Comparison of ENCODE assay signal across 8 cellular contexts in the genomic region with DNA sequence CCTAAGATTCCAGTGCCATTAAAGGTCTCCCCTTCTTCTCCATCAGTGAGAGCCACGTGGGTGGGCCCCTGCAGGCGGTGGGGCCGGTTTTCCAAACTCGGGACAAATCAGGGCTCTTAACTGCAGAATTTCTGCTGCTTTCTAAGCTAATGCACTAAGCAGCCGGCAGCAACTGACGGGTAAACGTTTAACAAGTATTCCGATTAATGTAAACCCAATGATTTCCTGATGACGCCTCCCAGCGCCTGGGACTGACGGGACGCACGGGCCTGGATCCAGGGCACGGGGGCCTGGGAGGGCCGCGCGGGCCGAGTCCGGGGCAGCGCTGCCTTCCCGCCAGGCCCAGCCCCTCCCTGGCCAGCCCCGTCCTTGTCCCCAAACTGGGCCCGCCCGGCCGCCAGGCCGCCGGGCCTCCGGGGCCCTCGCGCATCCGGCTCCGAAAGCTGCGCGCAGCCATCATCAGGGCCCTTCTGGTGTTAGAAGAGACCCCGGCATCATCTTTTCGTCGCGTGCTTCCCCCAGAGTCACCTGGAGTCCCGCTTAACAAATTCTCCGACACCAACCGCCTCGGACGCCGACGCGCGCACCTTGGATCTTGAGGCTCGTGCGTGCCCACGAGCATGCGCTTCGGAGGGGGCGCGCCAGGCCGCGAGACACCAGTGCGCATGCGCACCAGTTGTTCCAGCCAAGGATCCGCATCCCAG. TPM values are rescaled to one million over a fixed set of nuclear protein-coding genes. Genes with fewer than 3 reads are reported as not detected.
DNase-seq lines count a peak whose midpoint lies in the region; ATAC-seq, FAIRE-seq and TF ChIP-seq lines count a peak whose summit lies in the region.

A gene (minus strand): TSS at position 616 of the 704 bp plus-strand sequence. CDS start 1,812 bp downstream, outside the sequence.

- POLR2A ChIA-PET in GM10248 (lab: Yijun Ruan, JAX) = interaction anchor here (0.8 kb wide), 1 partner anchor 13 kb away, joined by 3 read pairs; a partner anchor contains a TSS

- H3K4me3 ChIP-seq in ascending aorta (peak within 1 kb of the TSS; percentile 62 to 76), right cardiac atrium (ENCODE audit: low read length) (peak within 1 kb of the TSS; percentile 70)

- peaks cover 0 to 4% of the 10 kb centered on the region in 2 donors for H3K36me3 ChIP-seq in ascending aorta

- CTCF ChIA-PET in GM10248 (lab: Yijun Ruan, JAX) = interaction anchor here (1.2 to 2.3 kb wide), 3 partner anchors 11 to 190 kb away, joined by 4 to 5 read pairs (median 4); no protein-coding TSS in a partner anchor

- WGBS in right cardiac atrium = under 1% methylated on average over 59 of the region's 59 CpGs

- H3K27me3 ChIP-seq in ascending aorta (no peaks in the 10 kb centered on the region), right cardiac atrium (ENCODE audit: control insufficient read depth, insufficient read depth) (no peaks in the 10 kb centered on the region)

- H3K9me3 ChIP-seq in ascending aorta (no peaks in the 10 kb centered on the region), right cardiac atrium (ENCODE audit: control insufficient read depth, low read length) (no peaks in the 10 kb centered on the region)

- TF ChIP-seq CTCF in GM10248 (IDR thresholded peaks at IDR 0.05; ENCODE audit: control extremely low read depth, extremely low read depth, low read depth, missing control alignments) (no peak), ascending aorta (IDR thresholded peaks at IDR 0.05) (no peak)

- H3K27ac ChIP-seq in ascending aorta (peak within 1 kb of the TSS; percentile 90 to 91), right cardiac atrium (ENCODE audit: low read length) (peak within 1 kb of the TSS; percentile 53)

- DNase-seq in GM10248 (ENCODE audit: extremely low spot score) (peak; percentile 91), NCI-H187 (lab: John Stamatoyannopoulos, UW) (peak; percentile 89), T-helper 9 cell (peak; percentile 72), ascending aorta (ENCODE audit: low spot score in 2 of 2) (peak; percentile 33 to 87), right cardiac atrium (peak; percentile 89 to 96 (median 95)), putamen (ENCODE audit: low spot score) (peak; percentile 88), urothelium cell line (ENCODE audit: low spot score) (peak; percentile 96)

- H3K4me1 ChIP-seq in ascending aorta (peaks cover 3 to 22% of the 10 kb centered on the region in 2 donors), right cardiac atrium (ENCODE audit: control insufficient read depth, insufficient read depth, low read length) (no peaks in the 10 kb centered on the region)

- ATAC-seq in HG02852 (IDR thresholded peaks at IDR 0.05; ENCODE audit: unreplicated experiment) = peak; percentile 67
- ATAC-seq in right cardiac atrium = peak; percentile 94 to 96

- intact Hi-C loops in ascending aorta (cut with DNase I) = loop anchor here (1.0 kb wide), 1 partner anchor 18 kb away; a partner anchor contains a TSS
- intact Hi-C loops in right cardiac atrium (cut with DNase I) = no loop called here

- FAIRE-seq in urothelium cell line (lab: Jason Lieb, UNC) = peak; percentile 30

RNA-seq across cellular contexts. Expression of the gene that starts here (rescaled TPM):
- total RNA-seq in ascending aorta (23.9 TPM), right cardiac atrium (10 to 100 TPM; 23.2 to 27.7 (median 25.1) TPM)
- polyA plus RNA-seq in right cardiac atrium = 12.5 TPM

Comparison
In these comparisons a context has a peak if more than half of its experiments do, and no peak if none do; other contexts are left out.
1. Peak in every context shown above with its lines: DNase-seq, ATAC-seq, H3K4me3 ChIP-seq and H3K27ac ChIP-seq.